Comparison of ENCODE assay signal across 18 cellular contexts in the genomic region with DNA sequence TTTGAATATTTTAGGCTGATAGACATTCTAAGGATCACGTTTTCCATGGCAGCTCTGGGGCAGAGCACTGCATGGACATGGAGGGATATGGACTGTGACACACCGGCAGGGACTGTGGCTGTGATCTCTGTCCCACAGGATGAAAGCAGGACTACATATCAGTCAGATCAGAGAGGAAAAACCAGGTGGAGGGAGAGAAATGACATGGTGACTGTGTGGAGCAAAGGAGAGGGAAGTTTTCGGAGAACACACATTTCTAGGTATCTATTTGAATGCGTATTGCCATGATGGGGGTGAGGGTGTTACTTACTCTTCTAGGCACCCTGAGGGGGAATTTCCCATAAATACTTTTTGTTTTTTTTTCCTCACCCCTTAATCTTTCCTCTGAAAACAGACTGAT. TPM values are rescaled to one million over a fixed set of nuclear protein-coding genes. Genes with fewer than 3 reads are reported as not detected.
DNase-seq lines count a peak whose midpoint lies in the region; ATAC-seq lines count a peak whose summit lies in the region.
"Had no signal": no experiment of that assay in that cellular context is flagged by ENCODE, and none has a peak within 500 bp of the region (broad histone marks: within the 10 kb centered on the region; RNA-seq: fewer than 3 reads in every experiment).

No MANE protein-coding gene starts in this region.

- peaks cover 1 to 2% of the 10 kb centered on the region in 2 donors for H3K9me3 Mint-ChIP-seq in activated T-cell treated with anti-CD3 and anti-CD28 coated beads, Interleukin-2, amount 50 U/mL, for 72 hours
- H3K9me3 Mint-ChIP-seq in activated T-helper 1 cell treated with anti-CD3 and anti-CD28 coated beads, Interleukin-12 subunit alpha, Interleukin-12 subunit beta, Interleukin-2, Interleukin-4 antibody, amounts not matched to agents 30 ng/mL and 10 ng/mL and 1 ng/mL, durations not matched to agents 14 hours and 24 hours and 36 hours: peaks cover 4% of the 10 kb centered on the region
- peaks cover 9 to 10% of the 10 kb centered on the region in 2 donors for H3K9me3 Mint-ChIP-seq in stimulated activated naive CD8-positive, alpha-beta T cell treated with anti-CD3 and anti-CD28 coated beads, Interleukin-15, amount 100 ng/mL, for 72 hours

- ATAC-seq in activated T-cell treated with anti-CD3 and anti-CD28 coated beads, Interleukin-2, amount 50 U/mL, for 72 hours (replicated peaks in 1 of 2): peak; percentile 39 to 51
- peak; percentile 35 for ATAC-seq in HG03045 (IDR thresholded peaks at IDR 0.05; ENCODE audit: unreplicated experiment)
- ATAC-seq in stimulated activated naive CD8-positive, alpha-beta T cell treated with anti-CD3 and anti-CD28 coated beads, Interleukin-15, amount 100 ng/mL, for 72 hours: peak; percentile 35

- peak overlapping the region in 1 of 2 donors; percentile 57 for H3K4me3 Mint-ChIP-seq in activated T-cell treated with anti-CD3 and anti-CD28 coated beads, Interleukin-2, amount 50 U/mL, for 72 hours
- no peak overlapping the region for H3K4me3 Mint-ChIP-seq in activated T-helper 1 cell treated with anti-CD3 and anti-CD28 coated beads, Interleukin-12 subunit alpha, Interleukin-12 subunit beta, Interleukin-2, Interleukin-4 antibody, amounts not matched to agents 30 ng/mL and 10 ng/mL and 1 ng/mL, durations not matched to agents 14 hours and 24 hours and 36 hours
- H3K4me3 Mint-ChIP-seq in stimulated activated naive CD8-positive, alpha-beta T cell treated with anti-CD3 and anti-CD28 coated beads, Interleukin-15, amount 100 ng/mL, for 72 hours: peak overlapping the region in 1 of 2 donors; percentile 47

- peaks cover 1 to 3% of the 10 kb centered on the region in 2 donors for H3K36me3 Mint-ChIP-seq in activated T-cell treated with anti-CD3 and anti-CD28 coated beads, Interleukin-2, amount 50 U/mL, for 72 hours (ENCODE audit: insufficient read depth in 2 of 2)
- H3K36me3 Mint-ChIP-seq in activated T-helper 1 cell treated with anti-CD3 and anti-CD28 coated beads, Interleukin-12 subunit alpha, Interleukin-12 subunit beta, Interleukin-2, Interleukin-4 antibody, amounts not matched to agents 30 ng/mL and 10 ng/mL and 1 ng/mL, durations not matched to agents 14 hours and 24 hours and 36 hours (ENCODE audit: low read depth): no peaks in the 10 kb centered on the region

- peaks cover 12% of the 10 kb centered on the region for H3K27me3 Mint-ChIP-seq in activated T-cell treated with anti-CD3 and anti-CD28 coated beads, Interleukin-2, amount 50 U/mL, for 72 hours (ENCODE audit: low read depth)
- peaks cover 5% of the 10 kb centered on the region for H3K27me3 Mint-ChIP-seq in activated T-helper 1 cell treated with anti-CD3 and anti-CD28 coated beads, Interleukin-12 subunit alpha, Interleukin-12 subunit beta, Interleukin-2, Interleukin-4 antibody, amounts not matched to agents 30 ng/mL and 10 ng/mL and 1 ng/mL, durations not matched to agents 14 hours and 24 hours and 36 hours (ENCODE audit: insufficient read depth)
- peaks cover 20% of the 10 kb centered on the region for H3K27me3 Mint-ChIP-seq in stimulated activated naive CD8-positive, alpha-beta T cell treated with anti-CD3 and anti-CD28 coated beads, Interleukin-15, amount 100 ng/mL, for 72 hours

- intact Hi-C loops in activated T-helper 1 cell treated with anti-CD3 and anti-CD28 coated beads, Interleukin-12 subunit alpha, Interleukin-12 subunit beta, Interleukin-2, Interleukin-4 antibody, amounts not matched to agents 30 ng/mL and 10 ng/mL and 1 ng/mL, durations not matched to agents 14 hours and 24 hours and 36 hours (cut with micrococcal nuclease): loop anchor here (1.0 to 2.0 kb wide), 2 partner anchors 47 to 722 kb away; a partner anchor contains a TSS

- H3K4me1 Mint-ChIP-seq in activated T-cell treated with anti-CD3 and anti-CD28 coated beads, Interleukin-2, amount 50 U/mL, for 72 hours (ENCODE audit: low read depth): peaks cover 23% of the 10 kb centered on the region
- peaks cover 21% of the 10 kb centered on the region for H3K4me1 Mint-ChIP-seq in activated T-helper 1 cell treated with anti-CD3 and anti-CD28 coated beads, Interleukin-12 subunit alpha, Interleukin-12 subunit beta, Interleukin-2, Interleukin-4 antibody, amounts not matched to agents 30 ng/mL and 10 ng/mL and 1 ng/mL, durations not matched to agents 14 hours and 24 hours and 36 hours (ENCODE audit: low read depth)
- peaks cover 22% of the 10 kb centered on the region for H3K4me1 Mint-ChIP-seq in stimulated activated naive CD8-positive, alpha-beta T cell treated with anti-CD3 and anti-CD28 coated beads, Interleukin-15, amount 100 ng/mL, for 72 hours

- no peak overlapping the region for H3K27ac Mint-ChIP-seq in activated T-cell treated with anti-CD3 and anti-CD28 coated beads, Interleukin-2, amount 50 U/mL, for 72 hours
- H3K27ac Mint-ChIP-seq in activated T-helper 1 cell treated with anti-CD3 and anti-CD28 coated beads, Interleukin-12 subunit alpha, Interleukin-12 subunit beta, Interleukin-2, Interleukin-4 antibody, amounts not matched to agents 30 ng/mL and 10 ng/mL and 1 ng/mL, durations not matched to agents 14 hours and 24 hours and 36 hours: peak overlapping the region; percentile 45
- peak overlapping the region in 1 of 2 donors; percentile 94 for H3K27ac Mint-ChIP-seq in stimulated activated naive CD8-positive, alpha-beta T cell treated with anti-CD3 and anti-CD28 coated beads, Interleukin-15, amount 100 ng/mL, for 72 hours

- no peak for DNase-seq in activated T-cell treated with anti-CD3 and anti-CD28 coated beads, Interleukin-2, amount 50 U/mL, for 72 hours
- DNase-seq in activated T-cell treated with anti-CD3 and anti-CD28 coated beads, Interleukin-2, amount 50 U/mL, for 48 hours: no peak
- DNase-seq in activated T-helper 1 cell treated with anti-CD3 and anti-CD28 coated beads, Interleukin-12 subunit alpha, Interleukin-12 subunit beta, Interleukin-2, Interleukin-4 antibody, amounts not matched to agents 30 ng/mL and 10 ng/mL and 1 ng/mL, durations not matched to agents 14 hours and 24 hours and 36 hours (ENCODE audit: low spot score): no peak
- DNase-seq in stimulated activated naive CD8-positive, alpha-beta T cell treated with anti-CD3 and anti-CD28 coated beads, Interleukin-15, amount 100 ng/mL, for 72 hours: no peak
- DNase-seq in C1 segment of cervical spinal cord (lab: John Stamatoyannopoulos, UW) (no peak), NCI-H82 (lab: John Stamatoyannopoulos, UW) (no peak), DMS153 (lab: John Stamatoyannopoulos, UW) (no peak)
- DNase-seq: HCEC 1CT, NCI-H1694, NCI-H345, SHP77 had no signal

RNA-seq across cellular contexts. Expression of a gene that starts 3.2 kb away (rescaled TPM):
- total RNA-seq in activated T-cell treated with anti-CD3 and anti-CD28 coated beads, Interleukin-2, amount 50 U/mL, for 72 hours: under 1 TPM in 1 of 2 donors, not detected in 1; 0.16 TPM
- 0.20 and 0.23 TPM in 2 replicates for total RNA-seq in activated T-helper 1 cell treated with anti-CD3 and anti-CD28 coated beads, Interleukin-12 subunit alpha, Interleukin-12 subunit beta, Interleukin-2, Interleukin-4 antibody, amounts not matched to agents 30 ng/mL and 10 ng/mL and 1 ng/mL, durations not matched to agents 14 hours and 24 hours and 36 hours
- total RNA-seq: adrenal gland; cardiac muscle cell; pulmonary artery endothelial cell; T-helper 2 cell treated with Interferon-gamma antibody and Interleukin-4, amounts not matched to agents 100 ng/mL and 5 ng/mL, for 36 hours had no signal

RNA-seq across cellular contexts. Expression of a gene that starts 32.3 kb away (rescaled TPM):
- total RNA-seq in activated T-cell treated with anti-CD3 and anti-CD28 coated beads, Interleukin-2, amount 50 U/mL, for 72 hours: not detected
- not detected in 2 replicates for total RNA-seq in activated T-helper 1 cell treated with anti-CD3 and anti-CD28 coated beads, Interleukin-12 subunit alpha, Interleukin-12 subunit beta, Interleukin-2, Interleukin-4 antibody, amounts not matched to agents 30 ng/mL and 10 ng/mL and 1 ng/mL, durations not matched to agents 14 hours and 24 hours and 36 hours
- total RNA-seq: cardiac muscle cell, pulmonary artery endothelial cell had no signal

RNA-seq across cellular contexts. Expression of a gene that starts 44.8 kb away (rescaled TPM):
- not detected for total RNA-seq in activated T-cell treated with anti-CD3 and anti-CD28 coated beads, Interleukin-2, amount 50 U/mL, for 72 hours
- not detected in 2 replicates for total RNA-seq in activated T-helper 1 cell treated with anti-CD3 and anti-CD28 coated beads, Interleukin-12 subunit alpha, Interleukin-12 subunit beta, Interleukin-2, Interleukin-4 antibody, amounts not matched to agents 30 ng/mL and 10 ng/mL and 1 ng/mL, durations not matched to agents 14 hours and 24 hours and 36 hours
- total RNA-seq: adrenal gland; cardiac muscle cell; esophagus squamous epithelium; lung; pulmonary artery endothelial cell; T-helper 2 cell treated with Interferon-gamma antibody and Interleukin-4, amounts not matched to agents 100 ng/mL and 5 ng/mL, for 36 hours had no signal
